Comparison of ENCODE assay signal across 12 cellular contexts in the genomic region with DNA sequence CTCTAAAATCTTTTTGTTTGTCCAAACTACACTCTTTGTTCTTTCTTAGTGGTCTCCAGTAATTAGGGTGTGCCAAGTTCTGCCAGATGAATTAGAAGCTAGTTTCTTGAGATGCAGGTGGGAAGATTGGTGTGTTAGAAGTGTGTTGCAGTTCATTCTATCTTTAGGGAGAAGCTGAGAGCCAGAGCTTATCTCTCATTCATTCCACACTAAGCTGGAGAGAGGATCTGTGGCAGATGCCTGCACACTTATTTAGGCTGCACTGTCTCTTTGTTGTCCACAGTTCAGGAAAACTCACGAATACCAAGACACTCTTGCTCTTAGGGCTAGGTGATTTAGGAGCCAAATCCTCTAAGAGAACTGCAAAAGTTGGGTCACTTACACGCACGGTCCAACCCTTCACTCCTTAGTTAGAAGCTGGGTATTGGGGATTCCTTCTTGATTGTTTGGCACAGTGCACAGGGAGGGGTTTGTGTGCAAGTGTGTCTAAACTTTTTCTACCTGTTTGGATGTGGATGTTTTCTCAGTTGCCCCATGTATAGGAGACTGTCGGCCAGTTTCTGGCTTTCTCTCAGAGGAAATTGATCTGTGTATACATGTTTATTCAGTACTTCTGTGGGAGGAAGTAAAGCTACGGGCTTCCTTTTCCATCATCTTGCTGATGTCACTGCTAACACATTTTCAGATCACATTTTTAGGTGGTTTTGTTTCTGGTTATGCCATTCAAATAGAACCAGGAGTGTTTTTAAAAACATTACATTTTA. TPM values are rescaled to one million over a fixed set of nuclear protein-coding genes. Genes with fewer than 3 reads are reported as not detected.
DNase-seq lines count a peak whose midpoint lies in the region; ATAC-seq and TF ChIP-seq lines count a peak whose summit lies in the region.
"Had no signal": no experiment of that assay in that cellular context is flagged by ENCODE, and none has a peak within 500 bp of the region (broad histone marks: within the 10 kb centered on the region; RNA-seq: fewer than 3 reads in every experiment).

No MANE protein-coding gene starts in this region.

- H3K4me3 ChIP-seq in CD4-positive, alpha-beta memory T cell (ENCODE audit: low read length in 2 of 2): no peak overlapping the region
- no peak overlapping the region for H3K4me3 ChIP-seq in GM23338

- POLR2A ChIA-PET in CD4-positive, alpha-beta memory T cell (lab: Charles Lee; ENCODE audit: partially characterized antibody): interaction anchor here (0.6 kb wide), 2 partner anchors 9 to 336 kb away, joined by 3 to 4 read pairs; no protein-coding TSS in a partner anchor

- intact Hi-C loops in CD4-positive, alpha-beta memory T cell (cut with micrococcal nuclease): no loop called here
- intact Hi-C loops in dendritic cell treated with granulocyte-macrophage colony-stimulating factor and Interleukin-4, amounts not matched to agents 40 ng/mL and 50 ng/mL, for 4 days (cut with micrococcal nuclease): no loop called here

- CTCF ChIA-PET in CD4-positive, alpha-beta memory T cell (lab: Charles Lee; ENCODE audit: partially characterized antibody): interaction anchor here (0.7 to 1.9 kb wide), 7 partner anchors 9 to 238 kb away, joined by 3 to 14 read pairs (median 4); no protein-coding TSS in a partner anchor

- no peaks in the 10 kb centered on the region for H3K9me2 ChIP-seq in GM23338 (ENCODE audit: insufficient read depth)

- ATAC-seq in GM18870 (IDR thresholded peaks at IDR 0.05; ENCODE audit: unreplicated experiment) (peak; percentile 52), HG03439 (IDR thresholded peaks at IDR 0.05; ENCODE audit: unreplicated experiment) (peak; percentile 40), omental fat pad (ENCODE audit: low FRiP score) (no peak), GM23338 (no peak)

- no peaks in the 10 kb centered on the region for H3F3A ChIP-seq in GM23338 (replicated peaks; ENCODE audit: low read depth)

- H3K27me3 ChIP-seq in CD4-positive, alpha-beta memory T cell (ENCODE audit: insufficient read depth, low read length): no peaks in the 10 kb centered on the region
- H3K27me3 ChIP-seq in GM23338 (ENCODE audit: insufficient read depth): no peaks in the 10 kb centered on the region

- H2AFZ ChIP-seq in GM23338: no peak overlapping the region

- no peak for TF ChIP-seq CTCF in omental fat pad (IDR thresholded peaks at IDR 0.05)
- no peak for TF ChIP-seq CTCF in GM23338 (conservative IDR thresholded peaks at IDR 0.05; ENCODE audit: low read depth in 2 of 2)

- peak overlapping the region in 6 of 8 donors; percentile 1 to 62 (median 28) for H3K4me3 Mint-ChIP-seq in CD4-positive, alpha-beta memory T cell
- H3K4me3 Mint-ChIP-seq in dendritic cell treated with granulocyte-macrophage colony-stimulating factor and Interleukin-4, amounts not matched to agents 40 ng/mL and 50 ng/mL, for 4 days: no peak overlapping the region
- H3K4me3 Mint-ChIP-seq in GM23338: no peak overlapping the region

- H3K36me3 Mint-ChIP-seq in CD4-positive, alpha-beta memory T cell: peaks cover 16 to 20% of the 10 kb centered on the region in 2 donors
- peaks cover 23% of the 10 kb centered on the region for H3K36me3 Mint-ChIP-seq in dendritic cell treated with granulocyte-macrophage colony-stimulating factor and Interleukin-4, amounts not matched to agents 40 ng/mL and 50 ng/mL, for 4 days (ENCODE audit: low read depth)
- H3K36me3 Mint-ChIP-seq in GM23338 (ENCODE audit: low read depth): peaks cover 43% of the 10 kb centered on the region

- no peak overlapping the region for H3K4me2 ChIP-seq in GM23338

- no peak overlapping the region for H3K27ac ChIP-seq in CD4-positive, alpha-beta memory T cell (ENCODE audit: low read depth, low read length)
- no peak overlapping the region for H3K27ac ChIP-seq in GM23338 (ENCODE audit: low read depth)

- no peaks in the 10 kb centered on the region for H4K20me1 ChIP-seq in GM23338 (replicated peaks; ENCODE audit: insufficient read depth)

- H3K27me3 Mint-ChIP-seq in CD4-positive, alpha-beta memory T cell: no peaks in the 10 kb centered on the region
- no peaks in the 10 kb centered on the region for H3K27me3 Mint-ChIP-seq in dendritic cell treated with granulocyte-macrophage colony-stimulating factor and Interleukin-4, amounts not matched to agents 40 ng/mL and 50 ng/mL, for 4 days
- H3K27me3 Mint-ChIP-seq in GM23338 (ENCODE audit: insufficient read depth, low read depth, poor library complexity): peaks cover 5% of the 10 kb centered on the region

- no peaks in the 10 kb centered on the region for H3K36me3 ChIP-seq in CD4-positive, alpha-beta memory T cell (ENCODE audit: insufficient read depth, low read length)
- H3K36me3 ChIP-seq in GM23338 (ENCODE audit: insufficient read depth): peaks cover 7% of the 10 kb centered on the region; the same call in 1 of the 2 replicates

- peaks cover 0 to 9% of the 10 kb centered on the region in 2 donors for H3K9me3 ChIP-seq in CD4-positive, alpha-beta memory T cell (ENCODE audit: control insufficient read depth in 1 of 2, low read length in 2 of 2)

- peaks cover 73% of the 10 kb centered on the region for H3K79me2 ChIP-seq in GM23338 (replicated peaks; ENCODE audit: insufficient read depth)

- peak overlapping the region in 6 of 7 donors; percentile 63 to 76 (median 72) for H3K27ac Mint-ChIP-seq in CD4-positive, alpha-beta memory T cell
- peak overlapping the region; percentile 56 for H3K27ac Mint-ChIP-seq in dendritic cell treated with granulocyte-macrophage colony-stimulating factor and Interleukin-4, amounts not matched to agents 40 ng/mL and 50 ng/mL, for 4 days
- no peak overlapping the region for H3K27ac Mint-ChIP-seq in GM23338

- DNase-seq in CD4-positive, alpha-beta memory T cell: peak in 4 of 5 donors; percentile 20 to 50 (median 34)
- no peak for DNase-seq in AG20443 (ENCODE audit: low spot score)
- no peak for DNase-seq in hepatic stellate cell (ENCODE audit: low spot score)
- DNase-seq in omental fat pad (ENCODE audit: low spot score): no peak
- DNase-seq in GM23338 (ENCODE audit: low spot score): no peak
- DNase-seq: COR-L47; NCI-H1105; NCI-H748 treated with DMSO at 0.1 percent for 48 hours; stimulated activated CD4-positive, alpha-beta T cell treated with anti-CD3 and anti-CD28 coated beads, Interleukin-2, amount 100 ng/mL, for 24 hours had no signal

- H3K4me1 Mint-ChIP-seq in CD4-positive, alpha-beta memory T cell: peaks cover 40 to 74% (median 56%) of the 10 kb centered on the region in 4 donors
- H3K4me1 Mint-ChIP-seq in dendritic cell treated with granulocyte-macrophage colony-stimulating factor and Interleukin-4, amounts not matched to agents 40 ng/mL and 50 ng/mL, for 4 days (ENCODE audit: low read depth): peaks cover 30% of the 10 kb centered on the region
- no peaks in the 10 kb centered on the region for H3K4me1 Mint-ChIP-seq in GM23338

- H3K4me1 ChIP-seq in CD4-positive, alpha-beta memory T cell (ENCODE audit: insufficient read depth, low read length): peaks cover 31% of the 10 kb centered on the region
- no peaks in the 10 kb centered on the region for H3K4me1 ChIP-seq in GM23338 (ENCODE audit: insufficient read depth)

- peaks cover 0 to 36% (median 17%) of the 10 kb centered on the region in 8 donors for H3K9me3 Mint-ChIP-seq in CD4-positive, alpha-beta memory T cell
- peaks cover 29% of the 10 kb centered on the region for H3K9me3 Mint-ChIP-seq in dendritic cell treated with granulocyte-macrophage colony-stimulating factor and Interleukin-4, amounts not matched to agents 40 ng/mL and 50 ng/mL, for 4 days
- peaks cover 31% of the 10 kb centered on the region for H3K9me3 Mint-ChIP-seq in GM23338

TF ChIP-seq in GM23338, 12 proteins besides CTCF, POLR2A, EP300 and RAD21:
- TF ChIP-seq JUNB (IDR thresholded peaks at IDR 0.05; ENCODE audit: unreplicated experiment) (no peak), CREB1 (CRISPR knock-in tag; IDR thresholded peaks at IDR 0.05; ENCODE audit: low read depth) (no peak), EZH2phosphoT487 (IDR thresholded peaks at IDR 0.05; ENCODE audit: unreplicated experiment) (no peak)
- TF ChIP-seq, protein P1, sequence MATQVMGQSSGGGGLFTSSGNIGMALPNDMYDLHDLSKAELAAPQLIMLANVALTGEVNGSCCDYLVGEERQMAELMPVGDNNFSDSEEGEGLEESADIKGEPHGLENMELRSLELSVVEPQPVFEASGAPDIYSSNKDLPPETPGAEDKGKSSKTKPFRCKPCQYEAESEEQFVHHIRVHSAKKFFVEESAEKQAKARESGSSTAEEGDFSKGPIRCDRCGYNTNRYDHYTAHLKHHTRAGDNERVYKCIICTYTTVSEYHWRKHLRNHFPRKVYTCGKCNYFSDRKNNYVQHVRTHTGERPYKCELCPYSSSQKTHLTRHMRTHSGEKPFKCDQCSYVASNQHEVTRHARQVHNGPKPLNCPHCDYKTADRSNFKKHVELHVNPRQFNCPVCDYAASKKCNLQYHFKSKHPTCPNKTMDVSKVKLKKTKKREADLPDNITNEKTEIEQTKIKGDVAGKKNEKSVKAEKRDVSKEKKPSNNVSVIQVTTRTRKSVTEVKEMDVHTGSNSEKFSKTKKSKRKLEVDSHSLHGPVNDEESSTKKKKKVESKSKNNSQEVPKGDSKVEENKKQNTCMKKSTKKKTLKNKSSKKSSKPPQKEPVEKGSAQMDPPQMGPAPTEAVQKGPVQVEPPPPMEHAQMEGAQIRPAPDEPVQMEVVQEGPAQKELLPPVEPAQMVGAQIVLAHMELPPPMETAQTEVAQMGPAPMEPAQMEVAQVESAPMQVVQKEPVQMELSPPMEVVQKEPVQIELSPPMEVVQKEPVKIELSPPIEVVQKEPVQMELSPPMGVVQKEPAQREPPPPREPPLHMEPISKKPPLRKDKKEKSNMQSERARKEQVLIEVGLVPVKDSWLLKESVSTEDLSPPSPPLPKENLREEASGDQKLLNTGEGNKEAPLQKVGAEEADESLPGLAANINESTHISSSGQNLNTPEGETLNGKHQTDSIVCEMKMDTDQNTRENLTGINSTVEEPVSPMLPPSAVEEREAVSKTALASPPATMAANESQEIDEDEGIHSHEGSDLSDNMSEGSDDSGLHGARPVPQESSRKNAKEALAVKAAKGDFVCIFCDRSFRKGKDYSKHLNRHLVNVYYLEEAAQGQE (IDR thresholded peaks at IDR 0.05; ENCODE audit: unreplicated experiment): no peak

RNA-seq across cellular contexts. Expression of gene SMAP1, which starts 49.5 kb away (rescaled TPM):
- 10 to 100 TPM; 25.5 to 29.7 TPM for total RNA-seq in CD4-positive, alpha-beta memory T cell
- 10 to 100 TPM; 27.0 to 38.4 TPM for polyA plus RNA-seq in CD4-positive, alpha-beta memory T cell
- 10 to 100 TPM; 16.6 to 29.4 (median 22.0) TPM for total RNA-seq in omental fat pad
- total RNA-seq in GM23338 (2014; rRNA removed; shearing (Covaris generic)): 31.1 and 31.7 TPM in 2 replicates
- 34.6 and 34.8 TPM in 2 replicates for polyA plus RNA-seq in GM23338 (2016; fragmentation: Nextera tagmentation; extraction: Ambion mirVana)

Comparison
In these comparisons a context has a peak if more than half of its experiments do, and no peak if none do; other contexts are left out.
1. DNase-seq: peak in CD4-positive, alpha-beta memory T cell (4 of 5); none in AG20443 (single experiment), hepatic stellate cell (single experiment), omental fat pad (single experiment) and GM23338 (single experiment).
2. H3K4me3 Mint-ChIP-seq: peak in CD4-positive, alpha-beta memory T cell (6 of 8); none in dendritic cell treated with granulocyte-macrophage colony-stimulating factor and Interleukin-4, amounts not matched to agents 40 ng/mL and 50 ng/mL, for 4 days (single experiment) and GM23338 (single experiment).
3. ATAC-seq: peak in GM18870 (single experiment) and HG03439 (single experiment); none in omental fat pad (single experiment) and GM23338 (single experiment).